ENCODE assay signal across 1 cellular context in genomic region chr2:106560773-106561172, GRCh38.
TF ChIP-seq lines count a peak whose summit lies in the region.

No MANE protein-coding gene starts in this region.

TF ChIP-seq in HepG2, 621 proteins besides CTCF, POLR2A, EP300 and RAD21 (continued from another document):
- no peak for TF ChIP-seq TAF15 (IDR thresholded peaks at IDR 0.05; ENCODE audit: low read depth, low read length, poor library complexity, severe bottlenecking)
- no peak for TF ChIP-seq BCL3 (CRISPR knock-in tag; IDR thresholded peaks at IDR 0.05)
- TF ChIP-seq KLF12 (CRISPR knock-in tag; IDR thresholded peaks at IDR 0.05; ENCODE audit: borderline replicate concordance): no peak
- no peak for TF ChIP-seq NAIF1 (CRISPR knock-in tag; IDR thresholded peaks at IDR 0.05; ENCODE audit: borderline replicate concordance)
TF ChIP-seq in HepG2: peak in this region for 0.
